In the genomic region with DNA sequence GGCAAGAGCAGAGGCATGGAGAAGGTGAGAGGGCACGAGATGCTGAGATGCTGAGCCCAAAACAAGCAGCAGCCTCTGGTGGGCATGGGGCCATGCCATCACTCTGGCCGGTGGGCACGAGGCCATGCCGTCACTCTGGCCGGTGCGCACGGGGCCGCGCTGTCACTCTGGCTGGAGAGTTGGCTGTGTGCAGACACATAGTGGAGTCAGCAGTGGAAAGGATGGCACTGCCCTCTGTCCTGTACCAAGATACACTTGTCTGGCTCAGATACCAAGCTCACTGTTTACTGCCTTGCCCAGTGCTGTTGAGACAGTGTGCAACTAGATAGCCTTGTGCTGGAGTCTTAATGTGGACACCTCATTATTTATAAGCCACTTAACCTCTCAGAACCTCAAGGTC, we compare ENCODE assay signal across 16 cellular contexts.
"Had no signal": no experiment of that assay in that cellular context is flagged by ENCODE, and none has a peak within 500 bp of the region (broad histone marks: within the 10 kb centered on the region; RNA-seq: fewer than 3 reads in every experiment).

No MANE protein-coding gene starts in this region.

- H3K4me1 ChIP-seq: adrenal gland, lower lobe of right lung, parathyroid adenoma, upper lobe of right lung had no signal

- H3K27ac ChIP-seq: adrenal gland, lower lobe of right lung, parathyroid adenoma, upper lobe of right lung had no signal

- DNase-seq: activated CD8-positive, alpha-beta memory T cell treated with anti-CD3 and anti-CD28 coated beads, Interleukin-2, amount 10 ng/mL, durations not matched to agents 7 days and 5 days; activated effector memory CD4-positive, alpha-beta T cell treated with anti-CD3 and anti-CD28 coated beads, Interleukin-2, amount 50 U/mL, for 16 hours; activated T-cell treated with anti-CD3 and anti-CD28 coated beads, Interleukin-2, amount 50 U/mL, for 1 hour; adrenal gland; foreskin fibroblast; immature natural killer cell; lower lobe of right lung; midbrain; stimulated activated CD4-positive, alpha-beta T cell treated with anti-CD3 and anti-CD28 coated beads, Interleukin-2, amount 100 ng/mL, for 48 hours; stimulated activated naive CD4-positive, alpha-beta T cell; T-helper 9 cell; upper lobe of right lung had no signal

- ATAC-seq: activated CD4-positive, CD25-positive, alpha-beta regulatory T cell treated with anti-CD3 and anti-CD28 coated beads, Interleukin-2, amount 50 U/mL, for 24 hours; activated CD8-positive, alpha-beta memory T cell treated with anti-CD3 and anti-CD28 coated beads, Interleukin-2, amount 10 ng/mL, durations not matched to agents 7 days and 5 days; lower lobe of right lung; upper lobe of right lung had no signal

- H3K9me3 Mint-ChIP-seq: activated naive CD4-positive, alpha-beta T cell treated with anti-CD3 and anti-CD28 coated beads, Interleukin-2, amount 50 U/mL, for 24 hours; immature natural killer cell had no signal

- H3K9me3 ChIP-seq: adrenal gland, lower lobe of right lung, upper lobe of right lung had no signal

- H3K4me1 Mint-ChIP-seq: activated CD8-positive, alpha-beta memory T cell treated with anti-CD3 and anti-CD28 coated beads, Interleukin-2, amount 10 ng/mL, durations not matched to agents 7 days and 5 days had no signal

- H3K27me3 Mint-ChIP-seq: activated CD8-positive, alpha-beta memory T cell treated with anti-CD3 and anti-CD28 coated beads, Interleukin-2, amount 10 ng/mL, durations not matched to agents 7 days and 5 days; activated naive CD4-positive, alpha-beta T cell treated with anti-CD3 and anti-CD28 coated beads, Interleukin-2, amount 50 U/mL, for 24 hours had no signal

- H3K9ac ChIP-seq: parathyroid adenoma had no signal

- H3K4me3 Mint-ChIP-seq: activated CD8-positive, alpha-beta memory T cell treated with anti-CD3 and anti-CD28 coated beads, Interleukin-2, amount 10 ng/mL, durations not matched to agents 7 days and 5 days; activated naive CD4-positive, alpha-beta T cell treated with anti-CD3 and anti-CD28 coated beads, Interleukin-2, amount 50 U/mL, for 24 hours; immature natural killer cell had no signal

- H3K4me3 ChIP-seq: adrenal gland, lower lobe of right lung, SK-N-MC, upper lobe of right lung had no signal

- H3K27me3 ChIP-seq: adrenal gland, upper lobe of right lung had no signal
